ENCODE assay signal across 15 cellular contexts in genomic region chr17:56672195-56672594, GRCh38.
DNase-seq lines count a peak whose midpoint lies in the region; ATAC-seq, FAIRE-seq and TF ChIP-seq lines count a peak whose summit lies in the region.
"Had no signal": no experiment of that assay in that cellular context is flagged by ENCODE, and none has a peak within 500 bp of the region (broad histone marks: within the 10 kb centered on the region; RNA-seq: fewer than 3 reads in every experiment).

No MANE protein-coding gene starts in this region.

- no peak overlapping the region for H3K14ac ChIP-seq in H1 (ENCODE audit: insufficient read length)

- H3K36me3 ChIP-seq in H1 (ENCODE audit: control insufficient read depth in 2 of 4, insufficient read depth in 4 of 4, low read length in 3 of 4) (no peaks in the 10 kb centered on the region), small intestine (ENCODE audit: control insufficient read depth in 2 of 2, insufficient read depth in 2 of 2, low read length in 2 of 2) (no peaks in the 10 kb centered on the region)
- H3K36me3 ChIP-seq: BLaER1 treated with 17β-estradiol and CSF1 and Interleukin-3, amounts not matched to agents 10 nM and 100 nM had no signal

- H3K79me1 ChIP-seq in H1 (ENCODE audit: low read depth, low read length), result no peaks in the 10 kb centered on the region

- no peak overlapping the region for H2AFZ ChIP-seq in H1 (ENCODE audit: low read length)
- H2AFZ ChIP-seq: GM23338 had no signal

- H2BK15ac ChIP-seq in H1 (ENCODE audit: low read length), result no peak overlapping the region

- no peaks in the 10 kb centered on the region for H3K9me3 ChIP-seq in A549
- no peaks in the 10 kb centered on the region for H3K9me3 ChIP-seq in H1 (ENCODE audit: insufficient read depth in 2 of 2, low read depth in 1 of 2, low read length in 1 of 2)
- H3K9me3 ChIP-seq in small intestine (ENCODE audit: control insufficient read depth, low read depth), result no peaks in the 10 kb centered on the region

- ATAC-seq in A549 (no peak), omental fat pad (ENCODE audit: low FRiP score) (peak; percentile 14), HG02571 (IDR thresholded peaks at IDR 0.05; ENCODE audit: unreplicated experiment) (no peak)
- ATAC-seq: CD8-positive, alpha-beta T cell; GM23338; HCT116 had no signal

- TF ChIP-seq POLR2A in A549 (IDR thresholded peaks at IDR 0.05; ENCODE audit: low read length) (no peak), H1 (IDR thresholded peaks at IDR 0.05; ENCODE audit: control extremely low read depth in 1 of 2, low read depth in 2 of 2, low read length in 2 of 2) (no peak)

- H3K4me2 ChIP-seq in A549 (no peak overlapping the region), H1 (ENCODE audit: insufficient read depth in 1 of 2, low read depth in 2 of 2, low read length in 2 of 2) (no peak overlapping the region)
- H3K4me2 ChIP-seq: BLaER1 treated with 17β-estradiol and CSF1 and Interleukin-3, amounts not matched to agents 10 nM and 100 nM; GM23338 had no signal

- CTCF ChIA-PET in A549 (lab: Yijun Ruan, JAX), result interaction anchor here (1.8 kb wide), 1 partner anchor 10 kb away, joined by 6 read pairs; no protein-coding TSS in a partner anchor
- CTCF ChIA-PET in H1 (lab: Charles Lee; ENCODE audit: partially characterized antibody), result interaction anchor here (1.0 to 1.5 kb wide), 3 partner anchors 8 to 19 kb away, joined by 3 to 4 read pairs (median 3); no protein-coding TSS in a partner anchor

- H2BK12ac ChIP-seq in H1 (ENCODE audit: low read depth, low read length), result peak overlapping the region; percentile 33; the same call in 1 of the 2 replicates

- H3K9ac ChIP-seq in H1 (replicated peaks in 1 of 4; ENCODE audit: extremely low read depth in 1 of 4, low read depth in 3 of 4, low read length in 3 of 4), result no peak overlapping the region
- H3K9ac ChIP-seq: BLaER1 treated with 17β-estradiol and CSF1 and Interleukin-3, amounts not matched to agents 10 nM and 100 nM had no signal

- peak overlapping the region; percentile 72 for H3K4ac ChIP-seq in H1 (replicated peaks; ENCODE audit: insufficient read length, low read depth, low read length)

- TF ChIP-seq RAD21 in A549 (conservative IDR thresholded peaks at IDR 0.05 in 1 of 2, IDR thresholded peaks at IDR 0.05 in 1 of 2) (no peak), H1 (IDR thresholded peaks at IDR 0.05 in 1 of 2, conservative IDR thresholded peaks at IDR 0.05 in 1 of 2; ENCODE audit: low read depth in 2 of 2, low read length in 2 of 2) (no peak)

- no peak overlapping the region for H3K27ac ChIP-seq in A549
- no peak overlapping the region for H3K27ac ChIP-seq in H1 (ENCODE audit: low read depth, low read length)
- no peak overlapping the region for H3K27ac ChIP-seq in small intestine (ENCODE audit: low read depth in 1 of 2, low read length in 1 of 2)
- H3K27ac ChIP-seq: BLaER1 treated with 17β-estradiol and CSF1 and Interleukin-3, amounts not matched to agents 10 nM and 100 nM had no signal

- POLR2A ChIA-PET in A549 (lab: Yijun Ruan, JAX) (no interaction called here), H1 (lab: Charles Lee; ENCODE audit: partially characterized antibody) (no interaction called here)

- H3K18ac ChIP-seq in H1 (ENCODE audit: extremely low read depth, low read length), result no peak overlapping the region

- H4K91ac ChIP-seq in H1 (replicated peaks; ENCODE audit: insufficient read length, low read length), result no peak overlapping the region

- H3K4me1 ChIP-seq in A549 (no peaks in the 10 kb centered on the region), H1 (replicated peaks in 1 of 4; ENCODE audit: control insufficient read depth in 3 of 4, insufficient read depth in 4 of 4, low read length in 3 of 4) (no peaks in the 10 kb centered on the region), small intestine (ENCODE audit: control insufficient read depth in 2 of 2, insufficient read depth in 1 of 2, low read depth in 1 of 2, low read length in 1 of 2) (no peaks in the 10 kb centered on the region)

- no peak overlapping the region for H3K23ac ChIP-seq in H1 (ENCODE audit: insufficient read length)

- DNase-seq in A549 (ENCODE audit: low read depth in 1 of 2, low spot score in 1 of 2) (no peak), HTR-8/SVneo (ENCODE audit: insufficient read length, low spot score) (no peak), H1 (ENCODE audit: low read depth in 1 of 2, low spot score in 2 of 2) (no peak), omental fat pad (ENCODE audit: low spot score) (no peak), DMS 273 (lab: John Stamatoyannopoulos, UW; ENCODE audit: unreplicated experiment) (no peak), small intestine (no peak)
- DNase-seq: 8988T; CD8-positive, alpha-beta T cell; H7 had no signal

- no peak overlapping the region for H3K56ac ChIP-seq in H1 (replicated peaks; ENCODE audit: insufficient read length, low read depth, low read length)

- H2BK20ac ChIP-seq in H1 (ENCODE audit: low read length), result no peak overlapping the region

- FAIRE-seq in A549 (lab: Jason Lieb, UNC), result peak; percentile 49
- peak; percentile 98 for FAIRE-seq in HTR-8/SVneo (lab: Jason Lieb, UNC)
- FAIRE-seq in H1 (lab: Jason Lieb, UNC), result no peak
- FAIRE-seq in small intestine (lab: Jason Lieb, UNC), result no peak
- FAIRE-seq: G401.6, GM12891 had no signal

- no peak overlapping the region; the same call in 1 of the 2 replicates for H2AK5ac ChIP-seq in H1 (ENCODE audit: low read depth, low read length)

- TF ChIP-seq CTCF in A549 (IDR thresholded peaks at IDR 0.05) (no peak), H1 (IDR thresholded peaks at IDR 0.05; ENCODE audit: control extremely low read depth in 1 of 3, insufficient read depth in 1 of 3, low read depth in 1 of 3, low read length in 3 of 3) (no peak), omental fat pad (IDR thresholded peaks at IDR 0.05) (no peak)

- peaks cover 0 to 16% (median 7%) of the 10 kb centered on the region in 4 experiments; a peak in 5 of 7 replicates for H3K27me3 ChIP-seq in H1 (replicated peaks in 1 of 4; ENCODE audit: control insufficient read depth in 3 of 4, extremely low read depth in 1 of 4, insufficient read depth in 3 of 4, low read length in 3 of 4)
- peaks cover 0 to 7% of the 10 kb centered on the region in 2 donors for H3K27me3 ChIP-seq in small intestine (ENCODE audit: control insufficient read depth in 2 of 2, insufficient read depth in 2 of 2, low read length in 2 of 2)
- H3K27me3 ChIP-seq: BLaER1 treated with 17β-estradiol and CSF1 and Interleukin-3, amounts not matched to agents 10 nM and 100 nM had no signal

- no peaks in the 10 kb centered on the region; the same call in 1 of the 2 replicates for H3K23me2 ChIP-seq in H1 (ENCODE audit: low read depth, low read length)

- 61% methylated on average over 8 of the region's 8 CpGs for WGBS in A549 (ENCODE audit: missing lambda C conversion rate)
- WGBS in H1 (ENCODE audit: extremely low coverage in 1 of 2, insufficient coverage in 1 of 2, insufficient read length in 1 of 2, insufficient replicate concordance in 2 of 2, low coverage in 1 of 2, low lambda C conversion rate in 2 of 2, missing lambda C conversion rate in 1 of 2), 2 experiments, result 96% methylated on average over 7 of the region's 8 CpGs; no CpG with 5 or more reads in 1 of the 2 experiments
- 92 to 93% (median 93%) methylated on average over 8 of the region's 8 CpGs for WGBS in small intestine, 3 donors

- peak overlapping the region; percentile 72; the same call in 1 of the 2 replicates for H2BK5ac ChIP-seq in H1 (ENCODE audit: low read depth, low read length)

- no peaks in the 10 kb centered on the region for H3K79me2 ChIP-seq in H1 (ENCODE audit: control insufficient read depth in 1 of 2, insufficient read depth in 2 of 2, low read length in 2 of 2)

- peaks cover 0 to 3% of the 10 kb centered on the region in 2 experiments for H4K20me1 ChIP-seq in H1 (replicated peaks in 1 of 2; ENCODE audit: control insufficient read depth in 1 of 2, insufficient read depth in 2 of 2, low read length in 2 of 2)
- H4K20me1 ChIP-seq: BLaER1 treated with 17β-estradiol and CSF1 and Interleukin-3, amounts not matched to agents 10 nM and 100 nM had no signal

- no peak overlapping the region for H4K5ac ChIP-seq in H1 (ENCODE audit: insufficient read length, low read depth, low read length)

- H3K4me3 ChIP-seq in A549, result no peak overlapping the region
- no peak overlapping the region for H3K4me3 ChIP-seq in H1 (ENCODE audit: extremely low read depth in 1 of 4, insufficient read depth in 2 of 4, low read depth in 3 of 4, low read length in 4 of 4)
- H3K4me3 ChIP-seq in small intestine (ENCODE audit: low read depth in 1 of 2, low read length in 2 of 2), result no peak overlapping the region
- H3K4me3 ChIP-seq: BLaER1 treated with 17β-estradiol and CSF1 and Interleukin-3, amounts not matched to agents 10 nM and 100 nM; GM23338 had no signal

- no peak overlapping the region for H4K8ac ChIP-seq in H1 (ENCODE audit: extremely low read depth, insufficient read depth, low read length)

- no peak for TF ChIP-seq EP300 in A549 (IDR thresholded peaks at IDR 0.05)
- TF ChIP-seq EP300 in H1 (IDR thresholded peaks at IDR 0.05; ENCODE audit: borderline replicate concordance in 1 of 2, low read depth in 2 of 2, low read length in 2 of 2), result no peak

- no peak overlapping the region for H2BK120ac ChIP-seq in H1 (replicated peaks; ENCODE audit: low read depth, low read length)

TF ChIP-seq in A549, 52 proteins besides CTCF, POLR2A, EP300 and RAD21:
- TF ChIP-seq, protein P1, sequence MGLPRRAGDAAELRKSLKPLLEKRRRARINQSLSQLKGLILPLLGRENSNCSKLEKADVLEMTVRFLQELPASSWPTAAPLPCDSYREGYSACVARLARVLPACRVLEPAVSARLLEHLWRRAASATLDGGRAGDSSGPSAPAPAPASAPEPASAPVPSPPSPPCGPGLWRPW (IDR thresholded peaks at IDR 0.05), result no peak
- TF ChIP-seq ZFP36 (IDR thresholded peaks at IDR 0.05; ENCODE audit: borderline replicate concordance, partially characterized antibody) (no peak), HDAC2 (IDR thresholded peaks at IDR 0.05) (no peak), NR3C1 (IDR thresholded peaks at IDR 0.05) (no peak), ZSCAN20 (CRISPR knock-in tag; IDR thresholded peaks at IDR 0.05) (no peak)

TF ChIP-seq in H1, 55 proteins besides CTCF, POLR2A, EP300 and RAD21:
- TF ChIP-seq SIRT6 (IDR thresholded peaks at IDR 0.05; ENCODE audit: low read length) (no peak), MAFK (IDR thresholded peaks at IDR 0.05; ENCODE audit: low read depth, low read length) (no peak), TBP (IDR thresholded peaks at IDR 0.05; ENCODE audit: low read depth, low read length) (no peak), RNF2 (IDR thresholded peaks at IDR 0.05; ENCODE audit: borderline replicate concordance, low read depth, low read length, missing control alignments, poor library complexity, severe bottlenecking) (no peak), CHD2 (IDR thresholded peaks at IDR 0.05; ENCODE audit: low read length) (no peak), EZH2 (IDR thresholded peaks at IDR 0.05; ENCODE audit: low read depth, low read length, severe bottlenecking) (no peak), PHF8 (conservative IDR thresholded peaks at IDR 0.05; ENCODE audit: low read depth, low read length) (no peak)
- TF ChIP-seq, protein P2, sequence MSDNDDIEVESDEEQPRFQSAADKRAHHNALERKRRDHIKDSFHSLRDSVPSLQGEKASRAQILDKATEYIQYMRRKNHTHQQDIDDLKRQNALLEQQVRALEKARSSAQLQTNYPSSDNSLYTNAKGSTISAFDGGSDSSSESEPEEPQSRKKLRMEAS (IDR thresholded peaks at IDR 0.05), result no peak
